Comparison of ENCODE assay signal across 26 cellular contexts in genomic region chr3:127005864-127006500, GRCh38. TPM values are rescaled to one million over a fixed set of nuclear protein-coding genes. Genes with fewer than 3 reads are reported as not detected.
A peak's percentile ranks its signal among the peaks of the same experiment; 100 is the strongest.
DNase-seq lines count a peak whose midpoint lies in the region; ATAC-seq, FAIRE-seq and TF ChIP-seq lines count a peak whose summit lies in the region.
"Had no signal": no experiment of that assay in that cellular context is flagged by ENCODE, and none has a peak within 500 bp of the region (broad histone marks: within the 10 kb centered on the region; RNA-seq: fewer than 3 reads in every experiment).

No MANE protein-coding gene starts in this region.

- ATAC-seq in RWPE2 (ENCODE audit: low read depth): peak; percentile 59
- ATAC-seq in GM21576 (IDR thresholded peaks at IDR 0.05; ENCODE audit: unreplicated experiment): no peak
- ATAC-seq: mucosa of descending colon; psoas muscle; stimulated activated memory B cell treated with anti-CD40 and anti-IgM and Interleukin-4, amounts not matched to agents 10 μg/mL and 1 μg/mL and 100 μg/mL, for 72 hours; T-cell had no signal

- peaks cover 6% of the 10 kb centered on the region for H3K36me3 Mint-ChIP-seq in chondrocyte (ENCODE audit: low read depth)
- H3K36me3 Mint-ChIP-seq: activated naive CD8-positive, alpha-beta T cell treated with anti-CD3 and anti-CD28 coated beads, Interleukin-2, amount 10 ng/mL, durations not matched to agents 7 days and 5 days; CD14-positive monocyte; immature natural killer cell had no signal

- TF ChIP-seq POLR2A in H54 (IDR thresholded peaks at IDR 0.05; ENCODE audit: low read depth, low read length): no peak

- H3K27ac ChIP-seq in RWPE2 (ENCODE audit: poor library complexity, severe bottlenecking): no peak overlapping the region
- H3K27ac ChIP-seq: neutrophil, psoas muscle had no signal

- H3K9me3 ChIP-seq in RWPE2 (ENCODE audit: severe bottlenecking): no peaks in the 10 kb centered on the region
- H3K9me3 ChIP-seq: mucosa of descending colon, neutrophil, psoas muscle had no signal

- H3K4me1 Mint-ChIP-seq in chondrocyte (ENCODE audit: low read depth): peaks cover 48% of the 10 kb centered on the region
- H3K4me1 Mint-ChIP-seq: activated CD4-positive, alpha-beta T cell treated with anti-CD3 and anti-CD28 coated beads, Interleukin-2, amount 10 ng/mL, durations not matched to agents 24 days and 14 days; activated naive CD8-positive, alpha-beta T cell treated with anti-CD3 and anti-CD28 coated beads, Interleukin-2, amount 10 ng/mL, durations not matched to agents 7 days and 5 days; CD14-positive monocyte; immature natural killer cell; T-cell had no signal

- H3K4me3 ChIP-seq in RWPE2 (ENCODE audit: severe bottlenecking): no peak overlapping the region
- H3K4me3 ChIP-seq: mucosa of descending colon, psoas muscle had no signal

- no peaks in the 10 kb centered on the region for H3K27me3 Mint-ChIP-seq in chondrocyte (ENCODE audit: low read depth)
- H3K27me3 Mint-ChIP-seq: activated CD4-positive, alpha-beta T cell treated with anti-CD3 and anti-CD28 coated beads, Interleukin-2, amount 10 ng/mL, durations not matched to agents 24 days and 14 days; activated naive CD8-positive, alpha-beta T cell treated with anti-CD3 and anti-CD28 coated beads, Interleukin-2, amount 10 ng/mL, durations not matched to agents 7 days and 5 days; brain; stimulated activated memory B cell treated with anti-CD40 and anti-IgM and Interleukin-4, amounts not matched to agents 10 μg/mL and 1 μg/mL and 100 μg/mL, for 72 hours; T-cell had no signal

- FAIRE-seq in H54 (lab: Jason Lieb, UNC): no peak
- FAIRE-seq: D721Med had no signal

- H3K4me3 Mint-ChIP-seq in chondrocyte (ENCODE audit: unreplicated experiment): no peak overlapping the region
- H3K4me3 Mint-ChIP-seq: activated CD4-positive, alpha-beta T cell treated with anti-CD3 and anti-CD28 coated beads, Interleukin-2, amount 10 ng/mL, durations not matched to agents 24 days and 14 days; activated naive CD8-positive, alpha-beta T cell treated with anti-CD3 and anti-CD28 coated beads, Interleukin-2, amount 10 ng/mL, durations not matched to agents 7 days and 5 days; brain; CD14-positive monocyte; immature natural killer cell; stimulated activated memory B cell treated with anti-CD40 and anti-IgM and Interleukin-4, amounts not matched to agents 10 μg/mL and 1 μg/mL and 100 μg/mL, for 72 hours; T-cell had no signal

- peak overlapping the region; percentile 4 for H3K27ac Mint-ChIP-seq in chondrocyte (ENCODE audit: unreplicated experiment)
- H3K27ac Mint-ChIP-seq: activated CD4-positive, alpha-beta T cell treated with anti-CD3 and anti-CD28 coated beads, Interleukin-2, amount 10 ng/mL, durations not matched to agents 24 days and 14 days; activated naive CD8-positive, alpha-beta T cell treated with anti-CD3 and anti-CD28 coated beads, Interleukin-2, amount 10 ng/mL, durations not matched to agents 7 days and 5 days; activated T-helper 2 cell treated with anti-CD3 and anti-CD28 coated beads, Interferon-gamma antibody, Interleukin-2, Interleukin-4, amounts not matched to agents 10 μg/mL and 5 μg/mL and 100 μg/mL, durations not matched to agents 14 hours and 24 hours and 36 hours; CD14-positive monocyte; immature natural killer cell; stimulated activated memory B cell treated with anti-CD40 and anti-IgM and Interleukin-4, amounts not matched to agents 10 μg/mL and 1 μg/mL and 100 μg/mL, for 72 hours; T-cell had no signal

- H3K27me3 ChIP-seq in RWPE2 (ENCODE audit: insufficient read depth, poor library complexity, severe bottlenecking): no peaks in the 10 kb centered on the region
- H3K27me3 ChIP-seq: neutrophil had no signal

- H3K36me3 ChIP-seq in RWPE2 (ENCODE audit: low read depth): peaks cover 24% of the 10 kb centered on the region
- H3K36me3 ChIP-seq: neutrophil had no signal

- H3K4me1 ChIP-seq in RWPE2 (ENCODE audit: insufficient read depth, poor library complexity, severe bottlenecking): peaks cover 14% of the 10 kb centered on the region

- DNase-seq in H54 (ENCODE audit: insufficient read length, low spot score) (peak; percentile 71), RWPE2 (ENCODE audit: low spot score) (peak; percentile 86), chondrocyte (ENCODE audit: low spot score) (no peak), myocyte (ENCODE audit: low read depth) (peak; percentile 28), islet precursor cell (no peak), NCI-H2171 treated with DMSO at 0.1 percent for 48 hours (lab: John Stamatoyannopoulos, UW) (no peak)
- DNase-seq in activated T-cell treated with anti-CD3 and anti-CD28 coated beads, Interleukin-2, amount 50 U/mL, for 1 hour: no peak
- DNase-seq: activated CD4-positive, alpha-beta T cell treated with anti-CD3 and anti-CD28 coated beads, Interleukin-2, amount 10 ng/mL, durations not matched to agents 24 days and 14 days; activated naive CD8-positive, alpha-beta T cell treated with anti-CD3 and anti-CD28 coated beads, Interleukin-2, amount 10 ng/mL, durations not matched to agents 7 days and 5 days; dermis blood vessel endothelial cell; immature natural killer cell; Kasumi-1; mucosa of descending colon; NCI-H1048; NCI-H187 treated with DMSO at 0.1 percent for 48 hours; NCI-H446; psoas muscle; stimulated activated CD4-positive, alpha-beta T cell treated with anti-CD3 and anti-CD28 coated beads, Interleukin-1b, Interleukin-23, amount 100 ng/mL, for 48 hours; T-cell had no signal

- no peaks in the 10 kb centered on the region for H3K9me3 Mint-ChIP-seq in chondrocyte (ENCODE audit: low read depth)
- H3K9me3 Mint-ChIP-seq: activated CD4-positive, alpha-beta T cell treated with anti-CD3 and anti-CD28 coated beads, Interleukin-2, amount 10 ng/mL, durations not matched to agents 24 days and 14 days; activated naive CD8-positive, alpha-beta T cell treated with anti-CD3 and anti-CD28 coated beads, Interleukin-2, amount 10 ng/mL, durations not matched to agents 7 days and 5 days; activated T-helper 2 cell treated with anti-CD3 and anti-CD28 coated beads, Interferon-gamma antibody, Interleukin-2, Interleukin-4, amounts not matched to agents 10 μg/mL and 5 μg/mL and 100 μg/mL, durations not matched to agents 14 hours and 24 hours and 36 hours; brain; CD14-positive monocyte; stimulated activated memory B cell treated with anti-CD40 and anti-IgM and Interleukin-4, amounts not matched to agents 10 μg/mL and 1 μg/mL and 100 μg/mL, for 72 hours; T-cell had no signal

- TF ChIP-seq CTCF in RWPE2 (IDR thresholded peaks at IDR 0.05; ENCODE audit: poor library complexity, severe bottlenecking): no peak
- TF ChIP-seq CTCF in chondrocyte (IDR thresholded peaks at IDR 0.05): no peak

RNA-seq across cellular contexts. Expression of gene PLXNA1, which starts 23.1 kb away (rescaled TPM):
- total RNA-seq in chondrocyte (69.8 to 99.1 TPM (median 98.2 TPM) in 3 replicates), myocyte (209 and 320 TPM in 2 replicates)
- polyA plus RNA-seq in myocyte (2012): 177 TPM
- polyA plus RNA-seq: CD14-positive monocyte had no signal

Comparison
In these comparisons a context has a peak if more than half of its experiments do, and no peak if none do; other contexts are left out.
1. DNase-seq: peak in H54 (single experiment), RWPE2 (single experiment) and myocyte (single experiment); none in chondrocyte (single experiment), islet precursor cell (single experiment), NCI-H2171 treated with DMSO at 0.1 percent for 48 hours (single experiment) and activated T-cell treated with anti-CD3 and anti-CD28 coated beads, Interleukin-2, amount 50 U/mL, for 1 hour (single experiment).